23 cellular contexts compared by ENCODE assay signal in the genomic region with DNA sequence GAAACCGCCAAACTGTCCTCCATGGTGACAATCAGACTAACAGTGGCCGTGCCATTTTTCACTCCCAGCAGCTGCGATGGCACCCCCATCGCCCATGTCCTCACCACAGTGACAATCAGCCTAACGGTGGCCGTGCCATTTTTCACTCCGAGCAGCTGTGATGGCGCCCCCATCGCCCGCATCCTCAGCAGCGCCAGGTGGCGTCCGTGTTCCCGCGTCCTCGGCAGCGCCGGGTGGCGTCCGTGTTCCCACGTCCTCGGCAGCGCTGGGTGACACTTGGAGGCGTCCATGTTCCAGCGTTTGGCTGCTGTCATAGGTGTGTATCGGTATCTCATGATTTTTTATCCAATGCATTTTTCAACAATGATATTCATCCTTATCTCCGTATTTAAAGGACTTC.
"Had no signal": no experiment of that assay in that cellular context is flagged by ENCODE, and none has a peak within 500 bp of the region (broad histone marks: within the 10 kb centered on the region; RNA-seq: fewer than 3 reads in every experiment).

No MANE protein-coding gene starts in this region.

- H3K27me3 ChIP-seq: ovary, right lobe of liver, thyroid gland had no signal

- H3K4me3 Mint-ChIP-seq: immature natural killer cell, memory B cell, natural killer cell, neural crest cell had no signal

- H3K9me3 Mint-ChIP-seq: neural crest cell had no signal

- H3K9me3 ChIP-seq: ovary, right lobe of liver, stomach, thyroid gland had no signal

- FAIRE-seq: frontal cortex, keratinocyte, small intestine had no signal

- H3K4me1 ChIP-seq: right lobe of liver, thyroid gland had no signal

- H3K4me3 ChIP-seq: coronary artery, lung, ovary, right lobe of liver, stomach, thyroid gland had no signal

- H3K27ac ChIP-seq: coronary artery, ovary, right lobe of liver, stomach, thyroid gland had no signal

- H3K36me3 ChIP-seq: ovary, right lobe of liver, stomach, thyroid gland had no signal

- H3K27ac Mint-ChIP-seq: immature natural killer cell, memory B cell, natural killer cell had no signal

- H3K36me3 Mint-ChIP-seq: immature natural killer cell, memory B cell, natural killer cell had no signal

- H3K4me1 Mint-ChIP-seq: immature natural killer cell, memory B cell, natural killer cell had no signal

- ATAC-seq: left lobe of liver, natural killer cell, right lobe of liver had no signal

- DNase-seq: dermis blood vessel endothelial cell; hypothalamus; immature natural killer cell; natural killer cell; ovary; posterior cingulate gyrus; right lobe of liver; small intestine; stimulated activated CD4-positive, alpha-beta T cell treated with anti-CD3 and anti-CD28 coated beads, Interleukin-12 subunit alpha, Interleukin-12 subunit beta, amount 100 ng/mL, for 4 hours; stimulated activated CD4-positive, alpha-beta T cell treated with anti-CD3 and anti-CD28 coated beads, Interleukin-1b, Interleukin-23, amount 100 ng/mL, for 48 hours; stimulated activated CD4-positive, alpha-beta T cell treated with anti-CD3 and anti-CD28 coated beads, Interleukin-4, amount 100 ng/mL, for 1 hour; stimulated activated CD8-positive, alpha-beta memory T cell treated with anti-CD3 and anti-CD28 coated beads, Interleukin-4, amount 100 ng/mL, for 48 hours; stimulated activated naive CD4-positive, alpha-beta T cell treated with Interleukin-2 at 50 U/mL for 16 hours; stomach; thyroid gland; trophoblast cell had no signal
